In genomic region chr2:41912766-41913165, GRCh38 we compare ENCODE assay signal across 21 cellular contexts.
"Had no signal": no experiment of that assay in that cellular context is flagged by ENCODE, and none has a peak within 500 bp of the region (broad histone marks: within the 10 kb centered on the region; RNA-seq: fewer than 3 reads in every experiment).

No MANE protein-coding gene starts in this region.

- DNase-seq: activated B cell treated with CpG ODN at 0.5 μM for 24 hours; activated CD4-positive, alpha-beta memory T cell treated with anti-CD3 and anti-CD28 coated beads, Interleukin-2, amount 10 ng/mL, durations not matched to agents 7 days and 5 days; activated CD4-positive, alpha-beta T cell treated with anti-CD3 and anti-CD28 coated beads for 48 hours; activated CD8-positive, alpha-beta memory T cell treated with anti-CD3 and anti-CD28 coated beads, Interleukin-2, amount 10 ng/mL, durations not matched to agents 7 days and 5 days; activated naive CD4-positive, alpha-beta T cell; activated naive CD8-positive, alpha-beta T cell treated with anti-CD3 and anti-CD28 coated beads, Interleukin-2, amount 10 ng/mL, durations not matched to agents 7 days and 5 days; amygdala; central memory CD4-positive, alpha-beta T cell; colonic mucosa; mucosa of descending colon; naive thymus-derived CD4-positive, alpha-beta T cell; stimulated activated CD8-positive, alpha-beta memory T cell treated with anti-CD3 and anti-CD28 coated beads, Interleukin-4, amount 100 ng/mL, for 48 hours; stimulated activated naive CD4-positive, alpha-beta T cell treated with Interleukin-2 at 50 U/mL for 16 hours; substantia nigra; T-cell; trophoblast cell had no signal

- H3K4me1 ChIP-seq: colonic mucosa, prostate gland, vagina had no signal

- H3K27ac ChIP-seq: colonic mucosa, gastroesophageal sphincter, prostate gland, SK-N-MC, vagina had no signal

- H3K9me3 ChIP-seq: colonic mucosa, gastroesophageal sphincter, mucosa of descending colon, prostate gland, vagina had no signal

- H3K4me3 ChIP-seq: colonic mucosa, gastroesophageal sphincter, mucosa of descending colon, prostate gland, SK-N-MC, vagina had no signal

- H3K27me3 ChIP-seq: colonic mucosa, gastroesophageal sphincter, vagina had no signal

- H3K36me3 ChIP-seq: colonic mucosa, gastroesophageal sphincter, prostate gland, vagina had no signal

- ATAC-seq: activated CD8-positive, alpha-beta memory T cell treated with anti-CD3 and anti-CD28 coated beads, Interleukin-2, amount 10 ng/mL, durations not matched to agents 7 days and 5 days; activated T-helper 17 cell treated with anti-CD3 and anti-CD28 coated beads, Interleukin-2, amount 50 U/mL, for 72 hours; mucosa of descending colon; naive thymus-derived CD4-positive, alpha-beta T cell; T-cell had no signal
